In genomic region chr6:110873981-110874879, GRCh38 we compare ENCODE assay signal across 7 cellular contexts. TPM values are rescaled to one million over a fixed set of nuclear protein-coding genes. Genes with fewer than 3 reads are reported as not detected.
DNase-seq lines count a peak whose midpoint lies in the region; ATAC-seq, FAIRE-seq and TF ChIP-seq lines count a peak whose summit lies in the region.

Gene AMD1 (plus strand): TSS chr6:110874785. CDS start chr6:110875106, 321 bp downstream.

- peak; percentile 73 for ATAC-seq in HG02981 (IDR thresholded peaks at IDR 0.05; ENCODE audit: unreplicated experiment)

- FAIRE-seq in GM18507 (lab: Jason Lieb, UNC), result peak; percentile 90

- H3K4me3 ChIP-seq in astrocyte of the cerebellum (ENCODE audit: low read depth, low read length), result peak within 1 kb of the TSS; percentile 75

- in situ Hi-C loops in astrocyte of the cerebellum (cut with HindIII; ENCODE audit: low sequenced_read_pairs), result no loop called here

- no peak for TF ChIP-seq CTCF in astrocyte of the cerebellum (IDR thresholded peaks at IDR 0.05; ENCODE audit: low read depth, low read length, missing control alignments)

- DNase-seq in GM18507 (ENCODE audit: extremely low spot score, insufficient read length, low read depth), result peak; percentile 94
- peak; percentile 85 for DNase-seq in NCI-H2029 treated with DMSO at 0.1 percent for 48 hours (lab: John Stamatoyannopoulos, UW)
- DNase-seq in T-helper 9 cell, result peak; percentile 94
- peak; percentile 94 for DNase-seq in astrocyte of the cerebellum (ENCODE audit: low read depth)
- peak; percentile 99 for DNase-seq in hepatic stellate cell (ENCODE audit: low spot score)
- peak; percentile 91 for DNase-seq in renal cortical epithelial cell (ENCODE audit: low read depth)

RNA-seq across cellular contexts. Expression of gene AMD1, which starts in this region (rescaled TPM):
- total RNA-seq in renal cortical epithelial cell, result 89.2 and 121 TPM in 2 replicates

Comparison
In these comparisons a context has a peak if more than half of its experiments do, and no peak if none do; other contexts are left out.
1. Peak in every context shown above with its lines: DNase-seq, ATAC-seq and H3K4me3 ChIP-seq.